In genomic region chr10:128071417-128071782, GRCh38 we compare ENCODE assay signal across 15 cellular contexts.
"Had no signal": no experiment of that assay in that cellular context is flagged by ENCODE, and none has a peak within 500 bp of the region (broad histone marks: within the 10 kb centered on the region; RNA-seq: fewer than 3 reads in every experiment).

No MANE protein-coding gene starts in this region.

- H3K9me3 ChIP-seq: esophagus muscularis mucosa, right atrium auricular region, tibial nerve had no signal

- H3K27ac ChIP-seq: dorsolateral prefrontal cortex, esophagus muscularis mucosa, neural progenitor cell, right atrium auricular region, tibial nerve, VCaP had no signal

- H3K4me3 Mint-ChIP-seq: activated CD4-positive, alpha-beta T cell treated with anti-CD3 and anti-CD28 coated beads for 36 hours; activated naive CD8-positive, alpha-beta T cell treated with anti-CD3 and anti-CD28 coated beads, Interleukin-2, amount 10 ng/mL, durations not matched to agents 7 days and 5 days; immature natural killer cell; neural progenitor cell; stimulated activated naive B cell treated with anti-CD40 and anti-IgM and Interleukin-4, amounts not matched to agents 10 μg/mL and 1 μg/mL and 100 μg/mL, for 72 hours; T-cell had no signal

- H3K9me3 Mint-ChIP-seq: neural progenitor cell; stimulated activated naive B cell treated with anti-CD40 and anti-IgM and Interleukin-4, amounts not matched to agents 10 μg/mL and 1 μg/mL and 100 μg/mL, for 72 hours; T-cell had no signal

- H3K27me3 Mint-ChIP-seq: activated CD4-positive, alpha-beta T cell treated with anti-CD3 and anti-CD28 coated beads for 36 hours; activated naive CD8-positive, alpha-beta T cell treated with anti-CD3 and anti-CD28 coated beads, Interleukin-2, amount 10 ng/mL, durations not matched to agents 7 days and 5 days; stimulated activated naive B cell treated with anti-CD40 and anti-IgM and Interleukin-4, amounts not matched to agents 10 μg/mL and 1 μg/mL and 100 μg/mL, for 72 hours; T-cell had no signal

- DNase-seq: activated CD4-positive, alpha-beta T cell treated with anti-CD3 and anti-CD28 coated beads for 36 hours; activated naive CD8-positive, alpha-beta T cell treated with anti-CD3 and anti-CD28 coated beads, Interleukin-2, amount 10 ng/mL, durations not matched to agents 7 days and 5 days; anterior cingulate cortex; immature natural killer cell; left cardiac atrium; stimulated activated CD4-positive, alpha-beta T cell treated with anti-CD3 and anti-CD28 coated beads, Interleukin-1b, Interleukin-23, amount 100 ng/mL, for 48 hours; stimulated activated naive B cell treated with anti-CD40 and anti-IgM and Interleukin-4, amounts not matched to agents 10 μg/mL and 1 μg/mL and 100 μg/mL, for 72 hours; T-cell had no signal

- H3K4me2 ChIP-seq: neural progenitor cell had no signal

- H3K27ac Mint-ChIP-seq: activated CD4-positive, alpha-beta T cell treated with anti-CD3 and anti-CD28 coated beads for 36 hours; activated naive CD8-positive, alpha-beta T cell treated with anti-CD3 and anti-CD28 coated beads, Interleukin-2, amount 10 ng/mL, durations not matched to agents 7 days and 5 days; activated T-helper 2 cell treated with anti-CD3 and anti-CD28 coated beads, Interferon-gamma antibody, Interleukin-2, Interleukin-4, amounts not matched to agents 10 μg/mL and 5 μg/mL and 100 μg/mL, durations not matched to agents 14 hours and 24 hours and 36 hours; neural progenitor cell; stimulated activated naive B cell treated with anti-CD40 and anti-IgM and Interleukin-4, amounts not matched to agents 10 μg/mL and 1 μg/mL and 100 μg/mL, for 72 hours; T-cell had no signal

- H3K27me3 ChIP-seq: dorsolateral prefrontal cortex, esophagus muscularis mucosa, right atrium auricular region, tibial nerve had no signal

- H3K4me1 ChIP-seq: neural progenitor cell, right atrium auricular region, tibial nerve had no signal

- H3K36me3 ChIP-seq: neural progenitor cell had no signal

- ATAC-seq: activated CD4-positive, alpha-beta T cell treated with anti-CD3 and anti-CD28 coated beads for 36 hours; left cardiac atrium; stimulated activated naive B cell treated with anti-CD40 and anti-IgM and Interleukin-4, amounts not matched to agents 10 μg/mL and 1 μg/mL and 100 μg/mL, for 72 hours; T-cell had no signal

- H3K36me3 Mint-ChIP-seq: neural progenitor cell had no signal

- H3K4me3 ChIP-seq: dorsolateral prefrontal cortex, esophagus muscularis mucosa, neural progenitor cell, right atrium auricular region, tibial nerve had no signal

- H2AFZ ChIP-seq: neural progenitor cell had no signal
